22 cellular contexts compared by ENCODE assay signal in genomic region chr7:100847360-100847759, GRCh38.
"Had no signal": no experiment of that assay in that cellular context is flagged by ENCODE, and none has a peak within 500 bp of the region (broad histone marks: within the 10 kb centered on the region; RNA-seq: fewer than 3 reads in every experiment).

No MANE protein-coding gene starts in this region.

- H3K9me3 Mint-ChIP-seq: T-cell had no signal

- H3K4me3 Mint-ChIP-seq: T-cell had no signal

- ATAC-seq: Panc1, PC-3, T-cell had no signal

- H3K27ac Mint-ChIP-seq: T-cell had no signal

- H3K36me3 Mint-ChIP-seq: T-cell had no signal

- H3K27me3 Mint-ChIP-seq: T-cell had no signal

- DNase-seq: KBM-7, MM.1S, NCI-H1092, NCI-H1105 treated with DMSO at 0.1 percent for 48 hours, NCI-H1417 treated with DMSO at 0.1 percent for 48 hours, NCI-H146, NCI-H1694 treated with DMSO at 0.1 percent for 48 hours, NCI-H1930, NCI-H2081, NCI-H2107, NCI-H226, NCI-H446, NCI-H510A, NCI-H524 treated with DMSO at 0.1 percent for 48 hours, NCI-H69, NCI-H774, PC-3, SHP77, SK-N-SH, SW 1271, T-cell had no signal
